8 cellular contexts compared by ENCODE assay signal in genomic region chr2:73111300-73112025, GRCh38. TPM values are rescaled to one million over a fixed set of nuclear protein-coding genes. Genes with fewer than 3 reads are reported as not detected.
DNase-seq lines count a peak whose midpoint lies in the region; ATAC-seq and TF ChIP-seq lines count a peak whose summit lies in the region.

No MANE protein-coding gene starts in this region.

- no peak for ATAC-seq in activated CD8-positive, alpha-beta T cell treated with anti-CD3 and anti-CD28 coated beads for 36 hours
- ATAC-seq in GM21737 (IDR thresholded peaks at IDR 0.05; ENCODE audit: unreplicated experiment): no peak

- H3K9ac ChIP-seq in neural progenitor cell: no peak overlapping the region

- peaks cover 29% of the 10 kb centered on the region for H4K20me1 ChIP-seq in neural progenitor cell (ENCODE audit: low read depth)

- H3K4me2 ChIP-seq in neural progenitor cell: peak overlapping the region; percentile 87

- POLR2A ChIA-PET in activated CD8-positive, alpha-beta T cell treated with anti-CD3 and anti-CD28 coated beads for 36 hours (lab: Charles Lee): interaction anchor here (1.1 kb wide), 1 partner anchor 8 kb away, joined by 3 read pairs; no protein-coding TSS in a partner anchor

- DNase-seq in AML-193 (lab: John Stamatoyannopoulos, UW) (peak; percentile 53 to 56), HT-29 (ENCODE audit: low spot score) (peak; percentile 68), fibroblast of villous mesenchyme (ENCODE audit: low read depth) (peak; percentile 42), neural progenitor cell (ENCODE audit: low spot score) (peak; percentile 60), NCI-H2081 (lab: John Stamatoyannopoulos, UW) (no peak)
- peak; percentile 28 for DNase-seq in activated CD8-positive, alpha-beta T cell treated with anti-CD3 and anti-CD28 coated beads for 36 hours
- DNase-seq in central memory CD4-positive, alpha-beta T cell: no peak

- H3K9me3 ChIP-seq in neural progenitor cell (ENCODE audit: low read depth): no peaks in the 10 kb centered on the region

- peaks cover 37% of the 10 kb centered on the region for H3F3A ChIP-seq in neural progenitor cell (ENCODE audit: low read depth)

- no peak overlapping the region for H3K27ac ChIP-seq in neural progenitor cell

- CTCF ChIA-PET in activated CD8-positive, alpha-beta T cell treated with anti-CD3 and anti-CD28 coated beads for 36 hours (lab: Charles Lee): interaction anchor here (1.3 to 3.9 kb wide), 8 partner anchors 12 to 224 kb away, joined by 3 to 20 read pairs (median 6); partner anchors contain the start of gene SPR

- no peaks in the 10 kb centered on the region for H3K36me3 Mint-ChIP-seq in activated CD8-positive, alpha-beta T cell treated with anti-CD3 and anti-CD28 coated beads for 36 hours (ENCODE audit: low read depth)
- peaks cover 2% of the 10 kb centered on the region for H3K36me3 Mint-ChIP-seq in neural progenitor cell

- intact Hi-C loops in activated CD8-positive, alpha-beta T cell treated with anti-CD3 and anti-CD28 coated beads for 36 hours (cut with micrococcal nuclease): no loop called here

- no peak for TF ChIP-seq CTCF in activated CD8-positive, alpha-beta T cell treated with anti-CD3 and anti-CD28 coated beads for 36 hours (IDR thresholded peaks at IDR 0.05)
- no peak for TF ChIP-seq CTCF in fibroblast of villous mesenchyme (IDR thresholded peaks at IDR 0.05; ENCODE audit: insufficient read depth, low read depth, low read length)
- TF ChIP-seq CTCF in neural progenitor cell (IDR thresholded peaks at IDR 0.05): no peak

- peaks cover 7% of the 10 kb centered on the region for H3K27me3 Mint-ChIP-seq in activated CD8-positive, alpha-beta T cell treated with anti-CD3 and anti-CD28 coated beads for 36 hours
- peaks cover 10% of the 10 kb centered on the region for H3K27me3 Mint-ChIP-seq in neural progenitor cell (ENCODE audit: insufficient read depth, low read depth)

- no peaks in the 10 kb centered on the region for H3K79me2 ChIP-seq in neural progenitor cell (ENCODE audit: low read depth)

- H2AFZ ChIP-seq in neural progenitor cell (replicated peaks): peak overlapping the region; percentile 97

- H3K4me3 ChIP-seq in fibroblast of villous mesenchyme (ENCODE audit: low read depth, low read length) (peak overlapping the region; percentile 74), neural progenitor cell (peak overlapping the region; percentile 85)

- peaks cover 18% of the 10 kb centered on the region for H3K4me1 Mint-ChIP-seq in activated CD8-positive, alpha-beta T cell treated with anti-CD3 and anti-CD28 coated beads for 36 hours (ENCODE audit: low read depth)
- peaks cover 20% of the 10 kb centered on the region for H3K4me1 Mint-ChIP-seq in neural progenitor cell

- H3K4me1 ChIP-seq in neural progenitor cell: peaks cover 20% of the 10 kb centered on the region

- no peaks in the 10 kb centered on the region for H3K36me3 ChIP-seq in neural progenitor cell

- H3K27me3 ChIP-seq in neural progenitor cell: peaks cover 40% of the 10 kb centered on the region

- H3K4me3 Mint-ChIP-seq in activated CD8-positive, alpha-beta T cell treated with anti-CD3 and anti-CD28 coated beads for 36 hours: peak overlapping the region; percentile 81
- peak overlapping the region; percentile 93 for H3K4me3 Mint-ChIP-seq in neural progenitor cell

- no peaks in the 10 kb centered on the region for H3K9me3 Mint-ChIP-seq in activated CD8-positive, alpha-beta T cell treated with anti-CD3 and anti-CD28 coated beads for 36 hours
- H3K9me3 Mint-ChIP-seq in neural progenitor cell: no peaks in the 10 kb centered on the region

- peak overlapping the region; percentile 68 for H3K27ac Mint-ChIP-seq in activated CD8-positive, alpha-beta T cell treated with anti-CD3 and anti-CD28 coated beads for 36 hours
- H3K27ac Mint-ChIP-seq in neural progenitor cell: no peak overlapping the region

RNA-seq across cellular contexts. Expression of gene RAB11FIP5, which starts 1.3 kb away (rescaled TPM):
- 13.9 and 14.6 TPM in 2 replicates for total RNA-seq in HT-29 (2014; rRNA removed; shearing (Covaris generic))
- 1 to 10 TPM; 9.0 to 9.7 TPM for total RNA-seq in activated CD8-positive, alpha-beta T cell treated with anti-CD3 and anti-CD28 coated beads for 36 hours
- total RNA-seq in fibroblast of villous mesenchyme: 31.5 and 37.7 TPM in 2 replicates
- total RNA-seq in neural progenitor cell (ENCODE audit: low replicate concordance): 4.2 and 6.8 TPM in 2 replicates

RNA-seq across cellular contexts. Expression of gene SFXN5, which starts 40.0 kb away (rescaled TPM):
- total RNA-seq in HT-29 (2014; rRNA removed; shearing (Covaris generic)): 48.3 and 49.4 TPM in 2 replicates
- total RNA-seq in activated CD8-positive, alpha-beta T cell treated with anti-CD3 and anti-CD28 coated beads for 36 hours: 1 to 10 TPM; 7.4 to 9.6 TPM
- total RNA-seq in fibroblast of villous mesenchyme (12.1 and 16.8 TPM in 2 replicates), neural progenitor cell (ENCODE audit: low replicate concordance) (3.4 and 7.3 TPM in 2 replicates)

Comparison
In these comparisons a context has a peak if more than half of its experiments do, and no peak if none do; other contexts are left out.
1. DNase-seq: peak in AML-193 (2 of 2), HT-29 (single experiment), activated CD8-positive, alpha-beta T cell treated with anti-CD3 and anti-CD28 coated beads for 36 hours (single experiment), fibroblast of villous mesenchyme (single experiment) and neural progenitor cell (single experiment); none in NCI-H2081 (0 of 2) and central memory CD4-positive, alpha-beta T cell (single experiment).